1 cellular context compared by ENCODE assay signal in the genomic region with DNA sequence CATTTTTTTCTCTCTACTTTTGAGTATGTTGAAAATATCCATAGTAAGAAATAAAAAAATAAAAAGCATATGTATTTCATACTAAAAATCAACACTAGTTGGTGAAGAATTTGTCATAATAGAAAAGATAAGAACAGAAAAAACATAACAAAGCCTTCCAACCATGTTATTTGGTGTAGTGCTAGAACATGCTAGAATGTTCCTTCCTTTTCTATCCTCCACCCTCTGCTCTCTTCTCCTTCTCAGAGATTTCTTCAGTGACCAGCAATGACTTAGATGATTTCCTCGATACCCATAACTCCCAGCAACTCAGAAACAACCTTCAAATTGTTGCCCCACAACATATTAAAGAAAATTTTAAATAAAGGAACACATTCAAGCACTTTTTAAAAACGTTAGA.
A peak's percentile ranks its signal among the peaks of the same experiment; 100 is the strongest.
TF ChIP-seq lines count a peak whose summit lies in the region.

No MANE protein-coding gene starts in this region.

TF ChIP-seq in K562, 482 proteins besides CTCF, POLR2A, EP300 and RAD21:
- TF ChIP-seq NUFIP1 (IDR thresholded peaks at IDR 0.05; ENCODE audit: partially characterized antibody) (no peak), EGR1 (conservative IDR thresholded peaks at IDR 0.05) (no peak), CEBPG (CRISPR knock-in tag; IDR thresholded peaks at IDR 0.05) (no peak), CEBPG (tag; conservative IDR thresholded peaks at IDR 0.05 in 1 of 2, IDR thresholded peaks at IDR 0.05 in 1 of 2) (0 out of 4 replicates have a peak, but pooled peaks have one; percentile 24 to 30), ELF1 (tag; IDR thresholded peaks at IDR 0.05) (no peak), SRF (CRISPR knock-in tag; IDR thresholded peaks at IDR 0.05) (0 out of 4 replicates have a peak, but pooled peaks of 1 of the 2 experiments have one; percentile 32), MTA1 (IDR thresholded peaks at IDR 0.05; ENCODE audit: borderline replicate concordance) (peak; percentile 41; the same call in 1 of the 2 replicates), CBX3 (IDR thresholded peaks at IDR 0.05; ENCODE audit: borderline replicate concordance in 1 of 2, low read length in 2 of 2) (no peak), MLLT1 (IDR thresholded peaks at IDR 0.05) (peak in 1 of 2 experiments; percentile 33; a peak in 1 of 4 replicates), NFE2 (IDR thresholded peaks at IDR 0.05; ENCODE audit: low read depth) (peak; percentile 51; the same call in 1 of the 2 replicates), BRD9 (IDR thresholded peaks at IDR 0.05; ENCODE audit: low read depth, partially characterized antibody) (peak; percentile 14), KAT7 (CRISPR knock-in tag; IDR thresholded peaks at IDR 0.05; ENCODE audit: borderline replicate concordance) (peak; percentile 77; the same call in 1 of the 2 replicates), MAZ (CRISPR knock-in tag; conservative IDR thresholded peaks at IDR 0.05 in 1 of 2, IDR thresholded peaks at IDR 0.05 in 1 of 2) (peak in 1 of 2 experiments; percentile 36; a peak in 1 of 4 replicates), KDM5B (IDR thresholded peaks at IDR 0.05; ENCODE audit: insufficient replicate concordance, low read depth, low read length) (peak; percentile 6), NR2C2 (CRISPR knock-in tag; IDR thresholded peaks at IDR 0.05) (no peak), NR2C2 (tag; IDR thresholded peaks at IDR 0.05) (peak; percentile 30; the same call in 1 of the 2 replicates), DPF2 (IDR thresholded peaks at IDR 0.05) (peak; percentile 44; the same call in 1 of the 2 replicates), THRAP3 (IDR thresholded peaks at IDR 0.05; ENCODE audit: borderline replicate concordance) (0 out of 2 replicates have a peak, but pooled peaks have one; percentile 9), STAT5A (IDR thresholded peaks at IDR 0.05; ENCODE audit: borderline replicate concordance, low read length) (0 out of 2 replicates have a peak, but pooled peaks have one; percentile 3)
- TF ChIP-seq, protein P1, sequence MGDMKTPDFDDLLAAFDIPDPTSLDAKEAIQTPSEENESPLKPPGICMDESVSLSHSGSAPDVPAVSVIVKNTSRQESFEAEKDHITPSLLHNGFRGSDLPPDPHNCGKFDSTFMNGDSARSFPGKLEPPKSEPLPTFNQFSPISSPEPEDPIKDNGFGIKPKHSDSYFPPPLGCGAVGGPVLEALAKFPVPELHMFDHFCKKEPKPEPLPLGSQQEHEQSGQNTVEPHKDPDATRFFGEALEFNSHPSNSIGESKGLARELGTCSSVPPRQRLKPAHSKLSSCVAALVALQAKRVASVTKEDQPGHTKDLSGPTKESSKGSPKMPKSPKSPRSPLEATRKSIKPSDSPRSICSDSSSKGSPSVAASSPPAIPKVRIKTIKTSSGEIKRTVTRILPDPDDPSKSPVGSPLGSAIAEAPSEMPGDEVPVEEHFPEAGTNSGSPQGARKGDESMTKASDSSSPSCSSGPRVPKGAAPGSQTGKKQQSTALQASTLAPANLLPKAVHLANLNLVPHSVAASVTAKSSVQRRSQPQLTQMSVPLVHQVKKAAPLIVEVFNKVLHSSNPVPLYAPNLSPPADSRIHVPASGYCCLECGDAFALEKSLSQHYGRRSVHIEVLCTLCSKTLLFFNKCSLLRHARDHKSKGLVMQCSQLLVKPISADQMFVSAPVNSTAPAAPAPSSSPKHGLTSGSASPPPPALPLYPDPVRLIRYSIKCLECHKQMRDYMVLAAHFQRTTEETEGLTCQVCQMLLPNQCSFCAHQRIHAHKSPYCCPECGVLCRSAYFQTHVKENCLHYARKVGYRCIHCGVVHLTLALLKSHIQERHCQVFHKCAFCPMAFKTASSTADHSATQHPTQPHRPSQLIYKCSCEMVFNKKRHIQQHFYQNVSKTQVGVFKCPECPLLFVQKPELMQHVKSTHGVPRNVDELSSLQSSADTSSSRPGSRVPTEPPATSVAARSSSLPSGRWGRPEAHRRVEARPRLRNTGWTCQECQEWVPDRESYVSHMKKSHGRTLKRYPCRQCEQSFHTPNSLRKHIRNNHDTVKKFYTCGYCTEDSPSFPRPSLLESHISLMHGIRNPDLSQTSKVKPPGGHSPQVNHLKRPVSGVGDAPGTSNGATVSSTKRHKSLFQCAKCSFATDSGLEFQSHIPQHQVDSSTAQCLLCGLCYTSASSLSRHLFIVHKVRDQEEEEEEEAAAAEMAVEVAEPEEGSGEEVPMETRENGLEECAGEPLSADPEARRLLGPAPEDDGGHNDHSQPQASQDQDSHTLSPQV (IDR thresholded peaks at IDR 0.05), result peak; percentile 57; the same call in 1 of the 2 replicates
- TF ChIP-seq, protein P2, sequence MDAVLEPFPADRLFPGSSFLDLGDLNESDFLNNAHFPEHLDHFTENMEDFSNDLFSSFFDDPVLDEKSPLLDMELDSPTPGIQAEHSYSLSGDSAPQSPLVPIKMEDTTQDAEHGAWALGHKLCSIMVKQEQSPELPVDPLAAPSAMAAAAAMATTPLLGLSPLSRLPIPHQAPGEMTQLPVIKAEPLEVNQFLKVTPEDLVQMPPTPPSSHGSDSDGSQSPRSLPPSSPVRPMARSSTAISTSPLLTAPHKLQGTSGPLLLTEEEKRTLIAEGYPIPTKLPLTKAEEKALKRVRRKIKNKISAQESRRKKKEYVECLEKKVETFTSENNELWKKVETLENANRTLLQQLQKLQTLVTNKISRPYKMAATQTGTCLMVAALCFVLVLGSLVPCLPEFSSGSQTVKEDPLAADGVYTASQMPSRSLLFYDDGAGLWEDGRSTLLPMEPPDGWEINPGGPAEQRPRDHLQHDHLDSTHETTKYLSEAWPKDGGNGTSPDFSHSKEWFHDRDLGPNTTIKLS (IDR thresholded peaks at IDR 0.05; ENCODE audit: borderline replicate concordance, low read depth), result peak; percentile 75; the same call in 1 of the 2 replicates
TF ChIP-seq in K562: peak in this region for 15.
